ENCODE assay signal across 3 cellular contexts in genomic region chr4:180234730-180235129, GRCh38.
TF ChIP-seq lines count a peak whose summit lies in the region.

No MANE protein-coding gene starts in this region.

TF ChIP-seq in A549, 52 proteins besides CTCF, POLR2A, EP300 and RAD21:
- TF ChIP-seq HES2 (IDR thresholded peaks at IDR 0.05) (no peak), REST (IDR thresholded peaks at IDR 0.05) (peak; percentile 44; the same call in 1 of the 2 replicates), ZNF302 (CRISPR knock-in tag; IDR thresholded peaks at IDR 0.05) (no peak)

TF ChIP-seq in HCT116, 20 proteins besides CTCF, POLR2A, EP300 and RAD21:
- TF ChIP-seq TCF7L2 (IDR thresholded peaks at IDR 0.05; ENCODE audit: borderline replicate concordance, extremely low read depth, insufficient read depth, insufficient read length) (no peak), SRF (IDR thresholded peaks at IDR 0.05; ENCODE audit: low read depth) (no peak), EZH2phosphoT487 (IDR thresholded peaks at IDR 0.05; ENCODE audit: borderline replicate concordance) (no peak), CBX3 (IDR thresholded peaks at IDR 0.05; ENCODE audit: low read depth) (no peak), MAX (IDR thresholded peaks at IDR 0.05) (no peak), ATF3 (IDR thresholded peaks at IDR 0.05) (no peak), FOSL1 (IDR thresholded peaks at IDR 0.05; ENCODE audit: low read depth) (no peak), REST (IDR thresholded peaks at IDR 0.05; ENCODE audit: low read depth) (peak; percentile 45)

TF ChIP-seq in H1, 55 proteins besides CTCF, POLR2A, EP300 and RAD21:
- TF ChIP-seq SIN3A (conservative IDR thresholded peaks at IDR 0.05 in 1 of 2, IDR thresholded peaks at IDR 0.05 in 1 of 2; ENCODE audit: low read depth in 1 of 2, low read length in 2 of 2), result peak; percentile 68 to 89
- no peak for TF ChIP-seq BRCA1 (IDR thresholded peaks at IDR 0.05; ENCODE audit: low read depth, low read length)
